Comparison of ENCODE assay signal across 11 cellular contexts in the genomic region with DNA sequence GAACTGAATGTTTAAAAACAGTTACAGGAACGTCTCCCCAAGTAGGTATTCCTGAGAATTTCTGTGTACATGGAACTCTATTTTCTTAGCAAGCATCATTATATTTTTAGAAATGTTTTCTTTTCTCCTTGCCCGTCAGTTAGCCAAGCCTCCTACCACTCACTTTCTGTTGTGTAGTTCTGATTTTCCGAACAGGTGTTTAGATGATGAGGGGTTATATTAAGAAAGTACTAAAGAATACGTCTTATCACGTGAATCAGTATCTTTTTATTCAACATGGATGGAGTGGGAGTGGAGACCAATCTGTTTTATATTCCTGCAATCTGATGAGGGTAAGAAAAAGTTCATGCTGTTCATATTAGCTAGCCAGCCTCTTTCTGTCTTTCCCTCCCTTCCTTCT. TPM values are rescaled to one million over a fixed set of nuclear protein-coding genes. Genes with fewer than 3 reads are reported as not detected.
DNase-seq lines count a peak whose midpoint lies in the region; ATAC-seq, FAIRE-seq and TF ChIP-seq lines count a peak whose summit lies in the region.
"Had no signal": no experiment of that assay in that cellular context is flagged by ENCODE, and none has a peak within 500 bp of the region (broad histone marks: within the 10 kb centered on the region; RNA-seq: fewer than 3 reads in every experiment).

No MANE protein-coding gene starts in this region.

- no peaks in the 10 kb centered on the region for H3K9me3 Mint-ChIP-seq in activated CD4-positive, alpha-beta memory T cell treated with anti-CD3 and anti-CD28 coated beads for 36 hours

- peaks cover 16% of the 10 kb centered on the region; the same call in 1 of the 2 replicates for H4K20me1 ChIP-seq in HepG2 (ENCODE audit: insufficient read depth, low read length)

- H2AFZ ChIP-seq in HepG2 (ENCODE audit: low read length), result no peak overlapping the region

- WGBS in HepG2 (ENCODE audit: low lambda C conversion rate), result 86% methylated on average over 5 of the region's 5 CpGs
- 56% methylated on average over 5 of the region's 5 CpGs for WGBS in right lobe of liver (ENCODE audit: insufficient coverage, low coverage, low lambda C conversion rate, missing lambda C conversion rate)
- WGBS in thymus, result 9% methylated on average over 5 of the region's 5 CpGs

- no peaks in the 10 kb centered on the region for H3K27me3 Mint-ChIP-seq in activated CD4-positive, alpha-beta memory T cell treated with anti-CD3 and anti-CD28 coated beads for 36 hours

- H3K36me3 ChIP-seq in HepG2 (replicated peaks in 1 of 2; ENCODE audit: control insufficient read depth in 1 of 2, insufficient read depth in 2 of 2, low read length in 2 of 2), result peaks cover 19 to 51% of the 10 kb centered on the region in 2 experiments
- no peaks in the 10 kb centered on the region for H3K36me3 ChIP-seq in right lobe of liver
- peaks cover 52% of the 10 kb centered on the region for H3K36me3 ChIP-seq in thymus (ENCODE audit: control insufficient read depth, insufficient read depth)
- H3K36me3 ChIP-seq: ascending aorta had no signal

- TF ChIP-seq EP300 in HepG2 (IDR thresholded peaks at IDR 0.05; ENCODE audit: low read depth in 2 of 2, low read length in 2 of 2), result no peak
- no peak for TF ChIP-seq EP300 in HepG2 (CRISPR knock-in tag; IDR thresholded peaks at IDR 0.05; ENCODE audit: borderline replicate concordance)

- no peak for TF ChIP-seq POLR2A in HepG2 (IDR thresholded peaks at IDR 0.05; ENCODE audit: insufficient read depth in 1 of 2, low read depth in 2 of 2, low read length in 2 of 2)
- no peak for TF ChIP-seq POLR2A in right lobe of liver (IDR thresholded peaks at IDR 0.05)

- H3K4me1 ChIP-seq in HepG2 (ENCODE audit: insufficient read depth, low read length), result peaks cover 58% of the 10 kb centered on the region
- H3K4me1 ChIP-seq in right lobe of liver, result no peaks in the 10 kb centered on the region
- H3K4me1 ChIP-seq in thymus (ENCODE audit: control insufficient read depth, insufficient read depth, low read length), result peaks cover 53% of the 10 kb centered on the region

- H3K4me2 ChIP-seq in HepG2 (ENCODE audit: low read depth, low read length), result peak overlapping the region; percentile 46

- TF ChIP-seq CTCF in HepG2 (CRISPR knock-in tag; IDR thresholded peaks at IDR 0.05), result no peak
- no peak for TF ChIP-seq CTCF in right lobe of liver (IDR thresholded peaks at IDR 0.05)
- TF ChIP-seq CTCF in GM10248 (IDR thresholded peaks at IDR 0.05; ENCODE audit: control extremely low read depth, extremely low read depth, low read depth, missing control alignments), result no peak

- H3K27me3 ChIP-seq in HepG2 (ENCODE audit: control insufficient read depth in 1 of 2, insufficient read depth in 2 of 2, low read length in 2 of 2) (no peaks in the 10 kb centered on the region), right lobe of liver (no peaks in the 10 kb centered on the region), layer of hippocampus (ENCODE audit: control insufficient read depth, insufficient read depth, low read length) (no peaks in the 10 kb centered on the region), thymus (ENCODE audit: control insufficient read depth, insufficient read depth) (no peaks in the 10 kb centered on the region)
- H3K27me3 ChIP-seq: ascending aorta, esophagus muscularis mucosa had no signal

- BruUV-seq in HepG2 (replicated peaks; lab: Mats Ljungman, UMichigan), result no TSS peak

- peak overlapping the region; percentile 76 for H3K27ac Mint-ChIP-seq in activated CD4-positive, alpha-beta memory T cell treated with anti-CD3 and anti-CD28 coated beads for 36 hours

- no peak overlapping the region for H3K4me3 Mint-ChIP-seq in activated CD4-positive, alpha-beta memory T cell treated with anti-CD3 and anti-CD28 coated beads for 36 hours

- H3K9ac ChIP-seq in HepG2 (ENCODE audit: insufficient read depth, low read depth, low read length), result no peak overlapping the region

- CTCF ChIA-PET in HepG2 (lab: Yijun Ruan, JAX; ENCODE audit: low intra/inter-chr PET ratio, low total read pairs), result no interaction called here
- CTCF ChIA-PET in activated CD4-positive, alpha-beta memory T cell treated with anti-CD3 and anti-CD28 coated beads for 36 hours (lab: Charles Lee), result interaction anchor here (0.7 to 2.4 kb wide), 3 partner anchors 8 to 312 kb away, joined by 5 to 11 read pairs (median 6); no protein-coding TSS in a partner anchor
- CTCF ChIA-PET in GM10248 (lab: Yijun Ruan, JAX), result interaction anchor here (1.4 to 1.7 kb wide), 3 partner anchors 14 to 25 kb away, joined by 3 to 5 read pairs (median 4); no protein-coding TSS in a partner anchor

- intact Hi-C loops in HepG2 (cut with micrococcal nuclease; ENCODE audit: unreplicated experiment), result loop anchor here (10.0 kb wide), 1 partner anchor 119 kb away; no protein-coding TSS in a partner anchor
- intact Hi-C loops in right lobe of liver (cut with DNase I), result no loop called here
- intact Hi-C loops in activated CD4-positive, alpha-beta memory T cell treated with anti-CD3 and anti-CD28 coated beads for 36 hours (cut with micrococcal nuclease), result no loop called here

- no peak overlapping the region for H3K4me3 ChIP-seq in HepG2 (replicated peaks in 1 of 3; ENCODE audit: insufficient read depth in 1 of 3, low read depth in 2 of 3, low read length in 3 of 3)
- no peak overlapping the region for H3K4me3 ChIP-seq in right lobe of liver
- H3K4me3 ChIP-seq in thymus (ENCODE audit: low read length), result peak overlapping the region; percentile 9
- H3K4me3 ChIP-seq: ascending aorta, esophagus muscularis mucosa had no signal

- ATAC-seq in HepG2 (no peak), right lobe of liver (no peak), HG02973 (IDR thresholded peaks at IDR 0.05; ENCODE audit: unreplicated experiment) (no peak)

- in situ Hi-C loops in HepG2 (cut with HindIII; ENCODE audit: extremely low pct_ligation_motif_present, low pct_unique_long_range_greater_than_20kb), result no loop called here

- peaks cover 78% of the 10 kb centered on the region for H3K79me2 ChIP-seq in HepG2 (ENCODE audit: insufficient read depth, low read length)

- H3K27ac ChIP-seq in HepG2 (ENCODE audit: extremely low read length, insufficient read depth, low read length) (peak overlapping the region; percentile 54), right lobe of liver (no peak overlapping the region), layer of hippocampus (ENCODE audit: low read depth, low read length) (peak overlapping the region; percentile 35), thymus (ENCODE audit: low read depth) (no peak overlapping the region)
- H3K27ac ChIP-seq: esophagus muscularis mucosa had no signal

- peaks cover 62% of the 10 kb centered on the region for H3K4me1 Mint-ChIP-seq in activated CD4-positive, alpha-beta memory T cell treated with anti-CD3 and anti-CD28 coated beads for 36 hours (ENCODE audit: low read depth)

- TF ChIP-seq RAD21 in HepG2 (CRISPR knock-in tag; IDR thresholded peaks at IDR 0.05), result no peak

- POLR2A ChIA-PET in HepG2 (lab: Yijun Ruan, JAX), result interaction anchor here (1.5 kb wide), 2 partner anchors 29 to 85 kb away, joined by 3 to 8 read pairs; partner anchors contain the start of gene MSI2
- POLR2A ChIA-PET in activated CD4-positive, alpha-beta memory T cell treated with anti-CD3 and anti-CD28 coated beads for 36 hours (lab: Charles Lee), result interaction anchor here (1.0 to 1.2 kb wide), 2 partner anchors 15 to 227 kb away, joined by 3 read pairs; no protein-coding TSS in a partner anchor
- POLR2A ChIA-PET in GM10248 (lab: Yijun Ruan, JAX), result no interaction called here

- peaks cover 18% of the 10 kb centered on the region for H3K36me3 Mint-ChIP-seq in activated CD4-positive, alpha-beta memory T cell treated with anti-CD3 and anti-CD28 coated beads for 36 hours

- no peak for FAIRE-seq in HepG2 (lab: Jason Lieb, UNC)

- H3K9me3 ChIP-seq in HepG2 (ENCODE audit: low read length) (no peaks in the 10 kb centered on the region), right lobe of liver (no peaks in the 10 kb centered on the region), thymus (ENCODE audit: control insufficient read depth) (no peaks in the 10 kb centered on the region)
- H3K9me3 ChIP-seq: ascending aorta, esophagus muscularis mucosa had no signal

- DNase-seq in HepG2 (ENCODE audit: low spot score), result no peak
- DNase-seq in right lobe of liver, result no peak
- no peak for DNase-seq in activated CD4-positive, alpha-beta memory T cell treated with anti-CD3 and anti-CD28 coated beads for 36 hours
- DNase-seq in GM10248 (ENCODE audit: extremely low spot score), result no peak
- DNase-seq in AG08396 (ENCODE audit: low spot score), result no peak
- DNase-seq: NCI-H2107 had no signal

TF ChIP-seq in HepG2, 621 proteins besides CTCF, POLR2A, EP300 and RAD21:
- TF ChIP-seq HNRNPLL (IDR thresholded peaks at IDR 0.05; ENCODE audit: low read depth, low read length, poor library complexity, severe bottlenecking) (peak; percentile 7), RNF2 (conservative IDR thresholded peaks at IDR 0.05; ENCODE audit: low read depth) (no peak)

RNA-seq across cellular contexts. Expression of gene MSI2, which starts 29.4 kb away (rescaled TPM):
- total RNA-seq in HepG2 (2016; rRNA removed; fragmentation: Illumina TruSeq; extraction: Trizol), result 68.1 and 78.4 TPM in 2 replicates
- total RNA-seq in HepG2 (2016; cell fraction: cytosol; rRNA removed; fragmentation: Illumina TruSeq; extraction: Trizol; ENCODE audit: low read depth), result 20.7 and 27.5 TPM in 2 replicates
- 63.6 and 75.1 TPM in 2 replicates for total RNA-seq in HepG2 (2016; cell fraction: insoluble cytoplasmic fraction; rRNA removed; fragmentation: Illumina TruSeq; extraction: Trizol)
- total RNA-seq in HepG2 (2016; cell fraction: membrane; rRNA removed; fragmentation: Illumina TruSeq; extraction: Trizol), result 46.0 and 48.0 TPM in 2 replicates
- 99.8 and 106 TPM in 2 replicates for total RNA-seq in HepG2 (2016; cell fraction: nucleus; rRNA removed; fragmentation: Illumina TruSeq; extraction: Trizol)
- polyA plus RNA-seq in HepG2 (2011; rRNA removed), result 71.5 and 77.5 TPM in 2 replicates
- 46.4 and 63.8 TPM in 2 replicates for polyA plus RNA-seq in HepG2 (2011; cell fraction: cytosol; rRNA removed)
- 160 and 214 TPM in 2 replicates for polyA plus RNA-seq in HepG2 (2011; cell fraction: nucleus; rRNA removed)
- 58.9 and 61.5 TPM in 2 replicates for polyA plus RNA-seq in HepG2 (2012)
- 44.4 and 51.3 TPM in 2 replicates for polyA plus RNA-seq in HepG2 (2016; cell fraction: cytosol; fragmentation: Illumina TruSeq; extraction: Trizol; ENCODE audit: low read depth)
- polyA plus RNA-seq in HepG2 (2016; cell fraction: insoluble cytoplasmic fraction; fragmentation: Illumina TruSeq; extraction: Trizol; ENCODE audit: low read depth), result 65.9 and 71.3 TPM in 2 replicates
- 51.0 and 55.4 TPM in 2 replicates for polyA plus RNA-seq in HepG2 (2016; cell fraction: membrane; fragmentation: Illumina TruSeq; extraction: Trizol; ENCODE audit: low read depth)
- polyA plus RNA-seq in HepG2 (2016; cell fraction: nucleus; fragmentation: Illumina TruSeq; extraction: Trizol; ENCODE audit: insufficient read depth, low read depth), result 80.0 and 84.1 TPM in 2 replicates
- 123 and 154 TPM in 2 replicates for polyA minus RNA-seq in HepG2 (2011; rRNA and poly(A)+ RNA removed; ENCODE audit: low replicate concordance)
- polyA minus RNA-seq in HepG2 (2011; cell fraction: cytosol; rRNA and poly(A)+ RNA removed), result 38.9 and 41.5 TPM in 2 replicates
- 157 and 171 TPM in 2 replicates for polyA minus RNA-seq in HepG2 (2011; cell fraction: nucleus; rRNA and poly(A)+ RNA removed)
- 10 to 100 TPM; 12.0 to 22.6 (median 19.4) TPM for total RNA-seq in right lobe of liver
- total RNA-seq in activated CD4-positive, alpha-beta memory T cell treated with anti-CD3 and anti-CD28 coated beads for 36 hours, result 10 to 100 TPM; 65.7 to 71.9 TPM
- 25.3 TPM for polyA plus RNA-seq in thymus

Comparison
In these comparisons a context has a peak if more than half of its experiments do, and no peak if none do; other contexts are left out.
1. H3K27ac ChIP-seq: peak in HepG2 (single experiment) and layer of hippocampus (single experiment); none in right lobe of liver (0 of 3) and thymus (single experiment).